7 cellular contexts compared by ENCODE assay signal in genomic region chr18:22882084-22882483, GRCh38.
"Had no signal": no experiment of that assay in that cellular context is flagged by ENCODE, and none has a peak within 500 bp of the region (broad histone marks: within the 10 kb centered on the region; RNA-seq: fewer than 3 reads in every experiment).

No MANE protein-coding gene starts in this region.

- FAIRE-seq: GM12878, GM12891, GM12892, GM18507, GM19239 had no signal

- H3K4me3 ChIP-seq: GM12878 had no signal

- DNase-seq: GDM1, GF-D8 had no signal

- ATAC-seq: GM12878 had no signal
